Comparison of ENCODE assay signal across 8 cellular contexts in the genomic region with DNA sequence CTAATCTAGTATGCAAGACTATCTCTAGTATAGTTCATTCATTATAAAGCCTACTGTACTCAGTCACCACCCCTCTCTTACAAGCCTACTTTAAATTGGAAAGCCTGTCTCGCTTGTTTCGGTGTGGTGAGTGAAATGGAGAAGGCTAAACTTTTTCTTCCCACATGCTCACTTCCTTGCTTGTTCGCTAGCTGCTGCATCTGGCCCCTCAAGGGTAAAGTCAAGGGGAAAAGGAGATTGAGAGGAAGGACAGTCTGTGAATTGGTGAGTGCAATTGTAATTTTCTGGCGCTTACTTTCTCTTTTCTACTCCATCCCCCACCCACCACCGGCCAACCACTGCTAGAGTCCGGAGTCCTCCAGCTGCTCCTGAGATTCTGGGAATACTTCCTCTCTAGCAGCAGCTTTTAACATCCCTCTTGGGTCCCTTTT. TPM values are rescaled to one million over a fixed set of nuclear protein-coding genes. Genes with fewer than 3 reads are reported as not detected.
DNase-seq lines count a peak whose midpoint lies in the region; ATAC-seq and TF ChIP-seq lines count a peak whose summit lies in the region.

No MANE protein-coding gene starts in this region.

- ATAC-seq in HG03108 (IDR thresholded peaks at IDR 0.05; ENCODE audit: unreplicated experiment) (peak; percentile 46), upper lobe of left lung (ENCODE audit: low FRiP score in 2 of 2) (no peak)
- ATAC-seq in activated naive CD8-positive, alpha-beta T cell treated with anti-CD3 and anti-CD28 coated beads, Interleukin-2, amount 10 ng/mL, durations not matched to agents 7 days and 5 days (ENCODE audit: low read depth) = no peak

- no peak for TF ChIP-seq EP300 in upper lobe of left lung (IDR thresholded peaks at IDR 0.05)

- H3K36me3 ChIP-seq in thyroid gland = no peaks in the 10 kb centered on the region
- no peaks in the 10 kb centered on the region for H3K36me3 ChIP-seq in upper lobe of left lung

- H3K9me3 Mint-ChIP-seq in activated naive CD4-positive, alpha-beta T cell treated with anti-CD3 and anti-CD28 coated beads, Interleukin-2, amount 50 U/mL, for 24 hours = no peaks in the 10 kb centered on the region
- H3K9me3 Mint-ChIP-seq in activated naive CD8-positive, alpha-beta T cell treated with anti-CD3 and anti-CD28 coated beads, Interleukin-2, amount 10 ng/mL, durations not matched to agents 7 days and 5 days = peaks cover 4% of the 10 kb centered on the region

- WGBS in thyroid gland, 2 donors = 22 to 24% methylated on average over 6 of the region's 6 CpGs
- WGBS in upper lobe of left lung, 2 donors = 61 to 68% methylated on average over 6 of the region's 6 CpGs

- H3K27me3 ChIP-seq in thyroid gland (no peaks in the 10 kb centered on the region), upper lobe of left lung (no peaks in the 10 kb centered on the region)

- POLR2A ChIA-PET in activated naive CD8-positive, alpha-beta T cell treated with anti-CD3 and anti-CD28 coated beads, Interleukin-2, amount 10 ng/mL, durations not matched to agents 7 days and 5 days (lab: Charles Lee) = interaction anchor here (4.9 kb wide), 1 partner anchor 13 kb away, joined by 47 read pairs; a partner anchor contains a TSS

- DNase-seq in activated naive CD4-positive, alpha-beta T cell treated with Interleukin-2 at 50 U/mL for 16 hours = no peak
- no peak for DNase-seq in activated naive CD8-positive, alpha-beta T cell treated with anti-CD3 and anti-CD28 coated beads, Interleukin-2, amount 10 ng/mL, durations not matched to agents 7 days and 5 days
- DNase-seq in thyroid gland = peak; percentile 62 to 75
- no peak for DNase-seq in activated effector memory CD4-positive, alpha-beta T cell treated with Interleukin-2 at 50 U/mL for 16 hours
- no peak for DNase-seq in stimulated activated naive CD4-positive, alpha-beta T cell treated with Interleukin-2 at 50 U/mL for 16 hours (lab: John Stamatoyannopoulos, UW)
- DNase-seq in upper lobe of left lung = no peak

- H3K27ac ChIP-seq in thyroid gland = peak overlapping the region; percentile 85 to 93 (median 87)
- peak overlapping the region in 2 of 4 donors; percentile 19 to 50 for H3K27ac ChIP-seq in upper lobe of left lung

- intact Hi-C loops in thyroid gland (cut with DNase I) = no loop called here

- H3K4me3 ChIP-seq in thyroid gland (replicated peaks in 1 of 3) = peak overlapping the region in 1 of 3 donors; percentile 13
- H3K4me3 ChIP-seq in upper lobe of left lung = no peak overlapping the region

- peak overlapping the region; percentile 67 for H3K4me3 Mint-ChIP-seq in activated naive CD4-positive, alpha-beta T cell treated with anti-CD3 and anti-CD28 coated beads, Interleukin-2, amount 50 U/mL, for 24 hours
- peak overlapping the region; percentile 56 for H3K4me3 Mint-ChIP-seq in activated naive CD8-positive, alpha-beta T cell treated with anti-CD3 and anti-CD28 coated beads, Interleukin-2, amount 10 ng/mL, durations not matched to agents 7 days and 5 days

- no peaks in the 10 kb centered on the region for H3K27me3 Mint-ChIP-seq in activated naive CD4-positive, alpha-beta T cell treated with anti-CD3 and anti-CD28 coated beads, Interleukin-2, amount 50 U/mL, for 24 hours
- no peaks in the 10 kb centered on the region for H3K27me3 Mint-ChIP-seq in activated naive CD8-positive, alpha-beta T cell treated with anti-CD3 and anti-CD28 coated beads, Interleukin-2, amount 10 ng/mL, durations not matched to agents 7 days and 5 days

- H3K9me3 ChIP-seq in thyroid gland (no peaks in the 10 kb centered on the region), upper lobe of left lung (no peaks in the 10 kb centered on the region)

- peak overlapping the region; percentile 66 for H3K27ac Mint-ChIP-seq in activated naive CD4-positive, alpha-beta T cell treated with anti-CD3 and anti-CD28 coated beads, Interleukin-2, amount 50 U/mL, for 24 hours
- H3K27ac Mint-ChIP-seq in activated naive CD8-positive, alpha-beta T cell treated with anti-CD3 and anti-CD28 coated beads, Interleukin-2, amount 10 ng/mL, durations not matched to agents 7 days and 5 days = peak overlapping the region; percentile 88

- no peaks in the 10 kb centered on the region for H3K36me3 Mint-ChIP-seq in activated naive CD4-positive, alpha-beta T cell treated with anti-CD3 and anti-CD28 coated beads, Interleukin-2, amount 50 U/mL, for 24 hours
- H3K36me3 Mint-ChIP-seq in activated naive CD8-positive, alpha-beta T cell treated with anti-CD3 and anti-CD28 coated beads, Interleukin-2, amount 10 ng/mL, durations not matched to agents 7 days and 5 days = peaks cover 3% of the 10 kb centered on the region

- no peak for TF ChIP-seq CTCF in thyroid gland (IDR thresholded peaks at IDR 0.05)
- TF ChIP-seq CTCF in upper lobe of left lung (IDR thresholded peaks at IDR 0.05) = no peak

- H3K4me1 ChIP-seq in thyroid gland (peaks cover 21 to 23% of the 10 kb centered on the region in 2 donors), upper lobe of left lung (peaks cover 0 to 4% (median 0%) of the 10 kb centered on the region in 4 donors)

- TF ChIP-seq POLR2A in thyroid gland (IDR thresholded peaks at IDR 0.05) (peak in 1 of 2 donors; percentile 37), upper lobe of left lung (IDR thresholded peaks at IDR 0.05) (no peak)

- H3K4me1 Mint-ChIP-seq in activated naive CD4-positive, alpha-beta T cell treated with anti-CD3 and anti-CD28 coated beads, Interleukin-2, amount 50 U/mL, for 24 hours = peaks cover 50% of the 10 kb centered on the region
- peaks cover 33% of the 10 kb centered on the region for H3K4me1 Mint-ChIP-seq in activated naive CD8-positive, alpha-beta T cell treated with anti-CD3 and anti-CD28 coated beads, Interleukin-2, amount 10 ng/mL, durations not matched to agents 7 days and 5 days

RNA-seq across cellular contexts. Expression of a gene that starts 12.1 kb away (rescaled TPM):
- total RNA-seq in activated naive CD8-positive, alpha-beta T cell treated with anti-CD3 and anti-CD28 coated beads, Interleukin-2, amount 10 ng/mL, durations not matched to agents 7 days and 5 days = 10 to 100 TPM; 63.7 to 70.3 TPM
- total RNA-seq in thyroid gland = 100 to 1,000 TPM; 109 to 247 (median 225) TPM
- 100 to 1,000 TPM in 3 of 6 donors, 10 to 100 TPM in 3; 35.6 to 270 (median 95.2) TPM for total RNA-seq in upper lobe of left lung

RNA-seq across cellular contexts. Expression of a gene that starts 25.0 kb away (rescaled TPM):
- total RNA-seq in activated naive CD8-positive, alpha-beta T cell treated with anti-CD3 and anti-CD28 coated beads, Interleukin-2, amount 10 ng/mL, durations not matched to agents 7 days and 5 days = 1 to 10 TPM; 4.7 to 5.4 TPM
- total RNA-seq in thyroid gland = under 1 TPM; 0.27 to 0.71 (median 0.52) TPM
- 10 to 100 TPM in 2 of 6 donors, 1 to 10 TPM in 3, under 1 TPM in 1; 0.83 to 47.4 (median 7.2) TPM for total RNA-seq in upper lobe of left lung

Comparison
In these comparisons a context has a peak if more than half of its experiments do, and no peak if none do; other contexts are left out.
1. DNase-seq: peak in thyroid gland (2 of 2); none in activated naive CD4-positive, alpha-beta T cell treated with Interleukin-2 at 50 U/mL for 16 hours (single experiment), activated naive CD8-positive, alpha-beta T cell treated with anti-CD3 and anti-CD28 coated beads, Interleukin-2, amount 10 ng/mL, durations not matched to agents 7 days and 5 days (single experiment), activated effector memory CD4-positive, alpha-beta T cell treated with Interleukin-2 at 50 U/mL for 16 hours (single experiment), stimulated activated naive CD4-positive, alpha-beta T cell treated with Interleukin-2 at 50 U/mL for 16 hours (single experiment) and upper lobe of left lung (0 of 2).